ENCODE assay signal across 10 cellular contexts in genomic region chr3:71905426-71905825, GRCh38.
DNase-seq lines count a peak whose midpoint lies in the region; ATAC-seq lines count a peak whose summit lies in the region.
"Had no signal": no experiment of that assay in that cellular context is flagged by ENCODE, and none has a peak within 500 bp of the region (broad histone marks: within the 10 kb centered on the region; RNA-seq: fewer than 3 reads in every experiment).

No MANE protein-coding gene starts in this region.

- H3K36me3 Mint-ChIP-seq in effector memory CD8-positive, alpha-beta T cell (ENCODE audit: insufficient read depth), result no peaks in the 10 kb centered on the region
- H3K36me3 Mint-ChIP-seq: natural killer cell treated with Interleukin-12 subunit alpha and Interleukin-12 subunit beta and Interleukin-15 and Interleukin-18, amount 100 ng/mL, for 72 hours had no signal

- no peaks in the 10 kb centered on the region for H3K36me3 ChIP-seq in H7 (replicated peaks; ENCODE audit: control insufficient read depth, insufficient read depth, low read length)

- H3K27me3 Mint-ChIP-seq in effector memory CD8-positive, alpha-beta T cell, result peaks cover 35 to 80% of the 10 kb centered on the region in 2 donors

- no peaks in the 10 kb centered on the region for H3K9me3 Mint-ChIP-seq in effector memory CD8-positive, alpha-beta T cell
- H3K9me3 Mint-ChIP-seq: natural killer cell treated with Interleukin-12 subunit alpha and Interleukin-12 subunit beta and Interleukin-15 and Interleukin-18, amount 100 ng/mL, for 72 hours had no signal

- H3K27me3 ChIP-seq in H7 (ENCODE audit: control insufficient read depth, insufficient read depth, low read length), result no peaks in the 10 kb centered on the region

- DNase-seq in effector memory CD8-positive, alpha-beta T cell, result no peak
- no peak for DNase-seq in stimulated activated naive CD8-positive, alpha-beta T cell treated with anti-CD3 and anti-CD28 coated beads, Interleukin-15, Interleukin-2, amounts not matched to agents 100 U/mL and 50 U/mL, for 24 hours
- no peak for DNase-seq in H7
- no peak for DNase-seq in left lobe of liver (ENCODE audit: low spot score)
- no peak for DNase-seq in NCI-H748 (lab: John Stamatoyannopoulos, UW; ENCODE audit: unreplicated experiment)
- DNase-seq: T-helper 2 cell had no signal

- peak; percentile 90 for ATAC-seq in GM18511 (IDR thresholded peaks at IDR 0.05; ENCODE audit: unreplicated experiment)
- peak; percentile 97 for ATAC-seq in GM21723 (IDR thresholded peaks at IDR 0.05; ENCODE audit: unreplicated experiment)
- ATAC-seq in HG03520 (IDR thresholded peaks at IDR 0.05; ENCODE audit: unreplicated experiment), result peak; percentile 63
- peak; percentile 32 for ATAC-seq in effector memory CD8-positive, alpha-beta T cell (replicated peaks)
- no peak for ATAC-seq in stimulated activated naive CD8-positive, alpha-beta T cell treated with anti-CD3 and anti-CD28 coated beads, Interleukin-15, Interleukin-2, amounts not matched to agents 100 U/mL and 50 U/mL, for 24 hours
- no peak for ATAC-seq in left lobe of liver
- ATAC-seq: natural killer cell treated with Interleukin-12 subunit alpha and Interleukin-12 subunit beta and Interleukin-15 and Interleukin-18, amount 100 ng/mL, for 72 hours had no signal

- H3K4me1 Mint-ChIP-seq in effector memory CD8-positive, alpha-beta T cell (ENCODE audit: low read depth in 2 of 2), result peaks cover 0 to 3% of the 10 kb centered on the region in 2 donors

- H3K4me3 ChIP-seq in H7 (ENCODE audit: insufficient read depth, low read depth, low read length), result no peak overlapping the region

- no peak overlapping the region for H3K27ac Mint-ChIP-seq in effector memory CD8-positive, alpha-beta T cell
- H3K27ac Mint-ChIP-seq: natural killer cell treated with Interleukin-12 subunit alpha and Interleukin-12 subunit beta and Interleukin-15 and Interleukin-18, amount 100 ng/mL, for 72 hours had no signal

- H3K4me3 Mint-ChIP-seq in effector memory CD8-positive, alpha-beta T cell, result no peak overlapping the region
- H3K4me3 Mint-ChIP-seq: natural killer cell treated with Interleukin-12 subunit alpha and Interleukin-12 subunit beta and Interleukin-15 and Interleukin-18, amount 100 ng/mL, for 72 hours had no signal

Comparison
In these comparisons a context has a peak if more than half of its experiments do, and no peak if none do; other contexts are left out.
1. ATAC-seq: peak in GM18511 (single experiment), GM21723 (single experiment), HG03520 (single experiment) and effector memory CD8-positive, alpha-beta T cell (single experiment); none in stimulated activated naive CD8-positive, alpha-beta T cell treated with anti-CD3 and anti-CD28 coated beads, Interleukin-15, Interleukin-2, amounts not matched to agents 100 U/mL and 50 U/mL, for 24 hours (single experiment) and left lobe of liver (single experiment).